12 cellular contexts compared by ENCODE assay signal in genomic region chr1:201941420-201942128, GRCh38. TPM values are rescaled to one million over a fixed set of nuclear protein-coding genes. Genes with fewer than 3 reads are reported as not detected.
DNase-seq lines count a peak whose midpoint lies in the region; ATAC-seq and TF ChIP-seq lines count a peak whose summit lies in the region.
"Had no signal": no experiment of that assay in that cellular context is flagged by ENCODE, and none has a peak within 500 bp of the region (broad histone marks: within the 10 kb centered on the region; RNA-seq: fewer than 3 reads in every experiment).

No MANE protein-coding gene starts in this region.

- H3K27ac ChIP-seq in gastroesophageal sphincter (peak overlapping the region; percentile 82 to 99 (median 94)), osteoblast (ENCODE audit: low read depth, low read length) (no peak overlapping the region)
- H3K27ac ChIP-seq: BLaER1 treated with 17β-estradiol and CSF1 and Interleukin-3, amounts not matched to agents 10 nM and 100 nM had no signal

- no peak overlapping the region for H3K4me2 ChIP-seq in osteoblast (ENCODE audit: insufficient read depth, low read length)
- H3K4me2 ChIP-seq: BLaER1 treated with 17β-estradiol and CSF1 and Interleukin-3, amounts not matched to agents 10 nM and 100 nM had no signal

- H3K9me3 Mint-ChIP-seq in Caco-2 (ENCODE audit: unreplicated experiment): no peaks in the 10 kb centered on the region

- no TSS peak for BruUV-seq in Caco-2 (replicated peaks; lab: Mats Ljungman, UMichigan)

- H3K4me1 Mint-ChIP-seq in Caco-2 (ENCODE audit: low read depth, unreplicated experiment): peaks cover 7% of the 10 kb centered on the region

- DNase-seq in Caco-2 (peak in 1 of 2 experiments; percentile 67), NCI-H510A treated with DMSO at 0.1 percent for 48 hours (lab: John Stamatoyannopoulos, UW) (peak; percentile 78), osteoblast (ENCODE audit: insufficient read length, low spot score, missing footprints) (peak; percentile 46), NCI-H146 (lab: John Stamatoyannopoulos, UW) (no peak), dermis blood vessel endothelial cell (no peak)
- no peak for DNase-seq in activated CD8-positive, alpha-beta memory T cell treated with anti-CD3 and anti-CD28 coated beads, Interleukin-2, amount 50 U/mL, for 4 hours
- DNase-seq: NCI-H345; stimulated activated naive CD4-positive, alpha-beta T cell; T-helper 1 cell had no signal

- POLR2A ChIA-PET in Caco-2 (lab: Charles Lee): no interaction called here

- CTCF ChIA-PET in Caco-2 (lab: Charles Lee): interaction anchor here (0.5 kb wide), 2 partner anchors 52 to 64 kb away, joined by 3 to 4 read pairs; no protein-coding TSS in a partner anchor

- H3K9me3 ChIP-seq in Caco-2 (no peaks in the 10 kb centered on the region), gastroesophageal sphincter (no peaks in the 10 kb centered on the region), osteoblast (ENCODE audit: low read depth, low read length) (no peaks in the 10 kb centered on the region)

- intact Hi-C loops in Caco-2 (cut with micrococcal nuclease; ENCODE audit: unreplicated experiment): no loop called here

- H3K36me3 ChIP-seq in Caco-2 (ENCODE audit: control insufficient read depth, insufficient read depth, low read length) (no peaks in the 10 kb centered on the region), gastroesophageal sphincter (peaks cover 0 to 37% of the 10 kb centered on the region in 2 donors), osteoblast (ENCODE audit: insufficient read depth, low read length) (no peaks in the 10 kb centered on the region)
- H3K36me3 ChIP-seq: BLaER1 treated with 17β-estradiol and CSF1 and Interleukin-3, amounts not matched to agents 10 nM and 100 nM had no signal

- peak overlapping the region; percentile 27 for H2AFZ ChIP-seq in osteoblast (ENCODE audit: low read length)

- H3K4me1 ChIP-seq in Caco-2 (no peaks in the 10 kb centered on the region; the same call in 1 of the 2 replicates), gastroesophageal sphincter (peaks cover 0 to 51% (median 7%) of the 10 kb centered on the region in 3 donors), osteoblast (ENCODE audit: insufficient read depth, low read length) (peaks cover 38% of the 10 kb centered on the region)

- no peaks in the 10 kb centered on the region for H3K27me3 Mint-ChIP-seq in Caco-2 (ENCODE audit: insufficient read depth, unreplicated experiment)

- H3K27ac Mint-ChIP-seq in Caco-2 (ENCODE audit: unreplicated experiment): no peak overlapping the region

- peaks cover 20% of the 10 kb centered on the region for H4K20me1 ChIP-seq in osteoblast (ENCODE audit: insufficient read depth, low read length)

- 31 to 55% methylated on average over 2 to 3 of the region's 18 CpGs for WGBS in gastroesophageal sphincter (ENCODE audit: low coverage in 1 of 2), 2 donors

- no peak for TF ChIP-seq EP300 in gastroesophageal sphincter (IDR thresholded peaks at IDR 0.05)

- no peak overlapping the region for H3K4me3 ChIP-seq in Caco-2 (ENCODE audit: low read depth, low read length)
- H3K4me3 ChIP-seq in gastroesophageal sphincter: peak overlapping the region; percentile 67 to 98
- peak overlapping the region; percentile 8 for H3K4me3 ChIP-seq in osteoblast (ENCODE audit: insufficient read depth, low read length)
- H3K4me3 ChIP-seq: BLaER1 treated with 17β-estradiol and CSF1 and Interleukin-3, amounts not matched to agents 10 nM and 100 nM had no signal

- TF ChIP-seq POLR2A in gastroesophageal sphincter (IDR thresholded peaks at IDR 0.05): peak in 1 of 2 donors; percentile 9

- H3K27me3 ChIP-seq in Caco-2 (replicated peaks; ENCODE audit: control insufficient read depth, insufficient read depth, low read length) (no peaks in the 10 kb centered on the region), gastroesophageal sphincter (no peaks in the 10 kb centered on the region), osteoblast (ENCODE audit: insufficient read depth, low read length) (no peaks in the 10 kb centered on the region)

- ATAC-seq in gastroesophageal sphincter (no peak), HG03095 (IDR thresholded peaks at IDR 0.05; ENCODE audit: unreplicated experiment) (no peak)

- no peaks in the 10 kb centered on the region for H3K36me3 Mint-ChIP-seq in Caco-2 (ENCODE audit: insufficient read depth, unreplicated experiment)

- H3K4me3 Mint-ChIP-seq in Caco-2 (ENCODE audit: unreplicated experiment): peak overlapping the region; percentile 43

- TF ChIP-seq CTCF in Caco-2 (IDR thresholded peaks at IDR 0.05; ENCODE audit: insufficient read depth in 1 of 2, low read depth in 1 of 2, low read length in 1 of 2, severe bottlenecking in 1 of 2, unreplicated experiment in 1 of 2) (no peak), gastroesophageal sphincter (IDR thresholded peaks at IDR 0.05) (no peak), osteoblast (IDR thresholded peaks at IDR 0.05; ENCODE audit: extremely low read depth, low read depth, low read length) (no peak)

- H3K79me2 ChIP-seq in osteoblast (ENCODE audit: insufficient read depth, low read length): peaks cover 35% of the 10 kb centered on the region

RNA-seq across cellular contexts. Expression of gene LMOD1, which starts 4.8 kb away (rescaled TPM):
- 0.11 TPM in 1 of 2 replicates, not detected in the other for total RNA-seq in Caco-2 (2022)
- 1,000 to 10,000 TPM; 1,267 to 1,570 (median 1,475) TPM for total RNA-seq in gastroesophageal sphincter
- total RNA-seq in osteoblast: 17.1 and 21.7 TPM in 2 replicates
- under 0.01 TPM in 1 of 2 replicates, not detected in the other for total RNA-seq in dermis blood vessel endothelial cell

RNA-seq across cellular contexts. Expression of gene TIMM17A, which starts 13.7 kb away (rescaled TPM):
- total RNA-seq in Caco-2 (2022): 63.7 and 64.1 TPM in 2 replicates
- total RNA-seq in gastroesophageal sphincter: 10 to 100 TPM; 37.8 to 40.9 (median 38.5) TPM
- total RNA-seq in osteoblast: 35.7 and 38.7 TPM in 2 replicates
- 52.9 and 67.0 TPM in 2 replicates for total RNA-seq in dermis blood vessel endothelial cell

RNA-seq across cellular contexts. Expression of gene RNPEP, which starts 40.9 kb away (rescaled TPM):
- total RNA-seq in Caco-2 (2022) (75.9 and 83.0 TPM in 2 replicates), gastroesophageal sphincter (10 to 100 TPM; 23.0 to 40.0 (median 34.7) TPM), osteoblast (64.8 and 74.2 TPM in 2 replicates), dermis blood vessel endothelial cell (43.6 and 68.1 TPM in 2 replicates)

RNA-seq across cellular contexts. Expression of gene SHISA4, which starts 52.9 kb away (rescaled TPM):
- 1.7 and 3.0 TPM in 2 replicates for total RNA-seq in Caco-2 (2022)
- total RNA-seq in gastroesophageal sphincter: 10 to 100 TPM; 18.9 to 35.8 (median 29.3) TPM
- 25.3 and 27.1 TPM in 2 replicates for total RNA-seq in osteoblast
- 9.6 and 15.7 TPM in 2 replicates for total RNA-seq in dermis blood vessel endothelial cell

Comparison
In these comparisons a context has a peak if more than half of its experiments do, and no peak if none do; other contexts are left out.
1. DNase-seq: peak in NCI-H510A treated with DMSO at 0.1 percent for 48 hours (single experiment) and osteoblast (single experiment); none in NCI-H146 (single experiment), dermis blood vessel endothelial cell (single experiment) and activated CD8-positive, alpha-beta memory T cell treated with anti-CD3 and anti-CD28 coated beads, Interleukin-2, amount 50 U/mL, for 4 hours (single experiment).
2. RNA of gene LMOD1, which starts 4.8 kb away (total RNA-seq): 1,267 to 1,570 TPM in gastroesophageal sphincter; 17.1 to 21.7 TPM in osteoblast, 0.11 TPM in Caco-2 and under 0.01 TPM in dermis blood vessel endothelial cell; every median in the first group is over 10 times any median in the second.